8 cellular contexts compared by ENCODE assay signal in the genomic region with DNA sequence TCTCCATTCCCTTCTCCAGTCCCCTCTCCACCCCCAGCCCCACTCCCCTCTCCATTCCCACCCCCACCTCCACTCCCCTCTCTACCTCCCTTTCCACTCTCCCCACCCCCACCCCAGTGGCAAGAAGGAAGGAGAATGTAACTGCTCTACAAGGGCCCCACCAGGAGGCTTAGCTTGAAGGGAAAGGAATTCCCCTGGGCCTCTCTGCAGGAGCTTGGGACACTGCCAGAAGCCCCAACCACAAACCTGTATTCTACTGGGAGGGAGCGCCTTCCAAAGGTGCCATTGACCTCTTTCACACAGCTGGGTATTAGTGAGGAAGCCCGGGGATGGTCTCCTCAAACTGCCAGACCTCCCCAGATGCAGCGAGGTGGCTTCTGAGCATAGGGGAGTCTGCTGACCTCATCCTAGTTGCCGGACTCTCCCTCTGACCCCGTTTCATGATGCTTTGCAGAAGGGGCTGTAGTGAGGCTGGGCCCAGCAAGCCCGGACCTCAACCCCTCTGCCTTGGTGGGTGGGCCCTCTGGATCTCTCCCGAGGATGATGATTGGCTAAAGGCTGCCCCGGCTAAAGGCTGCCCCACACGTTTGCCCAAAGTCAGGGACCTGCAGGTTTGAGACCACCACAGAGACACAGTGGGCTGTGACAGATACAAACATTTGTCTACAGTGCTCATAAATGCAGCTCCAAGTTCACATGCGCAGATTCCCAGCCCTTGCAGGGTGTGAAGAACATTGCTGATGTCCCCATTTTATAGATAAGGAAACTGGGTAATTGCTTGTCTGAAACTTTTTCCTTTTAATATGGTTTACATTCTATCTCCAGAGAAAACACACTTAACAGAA. TPM values are rescaled to one million over a fixed set of nuclear protein-coding genes. Genes with fewer than 3 reads are reported as not detected.
DNase-seq lines count a peak whose midpoint lies in the region; ATAC-seq and TF ChIP-seq lines count a peak whose summit lies in the region.

No MANE protein-coding gene starts in this region.

- CTCF ChIA-PET in AG04449 (lab: Yijun Ruan, JAX), result interaction anchor here (0.7 to 4.4 kb wide), 7 partner anchors 10 to 48 kb away, joined by 3 to 51 read pairs (median 4); no protein-coding TSS in a partner anchor

- peak; percentile 34 to 56 (median 45) for TF ChIP-seq POLR2A in body of pancreas (IDR thresholded peaks at IDR 0.05)

- peak overlapping the region; percentile 88 to 95 (median 94) for H3K27ac ChIP-seq in body of pancreas

- peak; percentile 13 for ATAC-seq in body of pancreas
- ATAC-seq in GM21390 (IDR thresholded peaks at IDR 0.05; ENCODE audit: unreplicated experiment), result no peak
- no peak for ATAC-seq in GM21619 (IDR thresholded peaks at IDR 0.05; ENCODE audit: unreplicated experiment)

- TF ChIP-seq CTCF in AG04449 (IDR thresholded peaks at IDR 0.05; ENCODE audit: insufficient read depth, low read length, missing control alignments) (no peak), body of pancreas (IDR thresholded peaks at IDR 0.05) (peak in 2 of 7 experiments; percentile 16)

- WGBS in body of pancreas, 2 donors, result 11 to 16% methylated on average over 8 to 9 of the region's 10 CpGs

- intact Hi-C loops in body of pancreas (cut with DNase I), result no loop called here

- no peaks in the 10 kb centered on the region for H3K27me3 ChIP-seq in body of pancreas

- H3K36me3 ChIP-seq in body of pancreas (replicated peaks in 1 of 2; ENCODE audit: insufficient read depth in 1 of 2, low read depth in 2 of 2), result peaks cover 0 to 4% of the 10 kb centered on the region in 2 donors

- H3K4me3 ChIP-seq in AG04449 (ENCODE audit: low read depth, low read length) (peak overlapping the region; percentile 27), body of pancreas (peak overlapping the region in 1 of 2 donors; percentile 71)

- H3K4me1 ChIP-seq in body of pancreas, result peaks cover 68% of the 10 kb centered on the region

- no peaks in the 10 kb centered on the region for H3K9me3 ChIP-seq in body of pancreas

- DNase-seq in AG04449 (ENCODE audit: low read depth, low spot score) (no peak), HT-29 (ENCODE audit: low spot score) (peak; percentile 59), body of pancreas (peak; percentile 82 to 93 (median 88)), lung microvascular endothelial cell (ENCODE audit: low read depth in 2 of 2) (peak; percentile 67 to 91), activated gamma-delta T cell (lab: John Stamatoyannopoulos, UW) (no peak)
- DNase-seq in activated effector memory CD4-positive, alpha-beta T cell treated with Interleukin-2 at 50 U/mL for 16 hours, result no peak

- POLR2A ChIA-PET in AG04449 (lab: Yijun Ruan, JAX), result interaction anchor here (0.6 kb wide), 1 partner anchor 1101 kb away, joined by 4 read pairs; no protein-coding TSS in a partner anchor

RNA-seq across cellular contexts. Expression of a gene that starts 2.9 kb away (rescaled TPM):
- total RNA-seq in HT-29 (2014; rRNA removed; shearing (Covaris generic)), result 67.2 and 68.3 TPM in 2 replicates
- 100 to 1,000 TPM; 226 to 230 TPM for total RNA-seq in body of pancreas
- 164 and 225 TPM in 2 replicates for total RNA-seq in lung microvascular endothelial cell

RNA-seq across cellular contexts. Expression of a gene that starts 16.1 kb away (rescaled TPM):
- 1.2 and 2.7 TPM in 2 replicates for total RNA-seq in HT-29 (2014; rRNA removed; shearing (Covaris generic))
- 10 to 100 TPM; 44.5 to 50.8 TPM for total RNA-seq in body of pancreas
- 6.1 and 14.1 TPM in 2 replicates for total RNA-seq in lung microvascular endothelial cell

RNA-seq across cellular contexts. Expression of a gene that starts 25.0 kb away (rescaled TPM):
- total RNA-seq in HT-29 (2014; rRNA removed; shearing (Covaris generic)), result 8.1 and 11.7 TPM in 2 replicates
- total RNA-seq in body of pancreas (10 to 100 TPM; 12.9 to 30.4 TPM), lung microvascular endothelial cell (30.1 and 39.3 TPM in 2 replicates)

Comparison
In these comparisons a context has a peak if more than half of its experiments do, and no peak if none do; other contexts are left out.
1. DNase-seq: peak in HT-29 (single experiment), body of pancreas (4 of 4) and lung microvascular endothelial cell (2 of 2); none in AG04449 (single experiment), activated effector memory CD4-positive, alpha-beta T cell treated with Interleukin-2 at 50 U/mL for 16 hours (single experiment) and activated gamma-delta T cell (single experiment).